In genomic region chr2:71465961-71466300, GRCh38 we compare ENCODE assay signal across 2 cellular contexts.
TF ChIP-seq lines count a peak whose summit lies in the region.

No MANE protein-coding gene starts in this region.

TF ChIP-seq in SK-N-SH, 30 proteins besides CTCF, POLR2A, EP300 and RAD21 (continued from another document):
- no peak for TF ChIP-seq REST (IDR thresholded peaks at IDR 0.05; ENCODE audit: low read depth, low read length)
- no peak for TF ChIP-seq PBX3 (IDR thresholded peaks at IDR 0.05)
- TF ChIP-seq GABPA (IDR thresholded peaks at IDR 0.05; ENCODE audit: low read depth), result no peak
- no peak for TF ChIP-seq NFIC (IDR thresholded peaks at IDR 0.05; ENCODE audit: borderline replicate concordance)

TF ChIP-seq in SK-N-SH treated with all-trans-retinoic acid at 6 μM for 48 hours, 23 proteins besides CTCF, POLR2A, EP300 and RAD21 (continued from another document):
- TF ChIP-seq GLIS3 (CRISPR knock-in tag; IDR thresholded peaks at IDR 0.05), result no peak
- TF ChIP-seq CSDC2 (CRISPR knock-in tag; IDR thresholded peaks at IDR 0.05), result no peak
- no peak for TF ChIP-seq PPARA (CRISPR knock-in tag; IDR thresholded peaks at IDR 0.05; ENCODE audit: borderline replicate concordance)
- TF ChIP-seq SNAI2 (CRISPR knock-in tag; IDR thresholded peaks at IDR 0.05), result no peak
- TF ChIP-seq CSRNP3 (CRISPR knock-in tag; IDR thresholded peaks at IDR 0.05), result no peak
- TF ChIP-seq ESRRG (CRISPR knock-in tag; IDR thresholded peaks at IDR 0.05), result no peak
- TF ChIP-seq ZNF565 (CRISPR knock-in tag; conservative IDR thresholded peaks at IDR 0.05; ENCODE audit: low read depth), result no peak
